31 cellular contexts compared by ENCODE assay signal in genomic region chr1:208928335-208928734, GRCh38.
"Had no signal": no experiment of that assay in that cellular context is flagged by ENCODE, and none has a peak within 500 bp of the region (broad histone marks: within the 10 kb centered on the region; RNA-seq: fewer than 3 reads in every experiment).

No MANE protein-coding gene starts in this region.

- H3K27ac Mint-ChIP-seq: activated CD4-positive, alpha-beta memory T cell treated with anti-CD3 and anti-CD28 coated beads for 36 hours; activated CD8-positive, alpha-beta memory T cell treated with anti-CD3 and anti-CD28 coated beads, Interleukin-2, amount 10 ng/mL, durations not matched to agents 7 days and 5 days; activated CD8-positive, alpha-beta T cell treated with anti-CD3 and anti-CD28 coated beads, Interleukin-2, amount 10 ng/mL, durations not matched to agents 7 days and 5 days; activated naive CD4-positive, alpha-beta T cell treated with anti-CD3 and anti-CD28 coated beads for 36 hours; activated naive CD4-positive, alpha-beta T cell treated with anti-CD3 and anti-CD28 coated beads, Interleukin-2, amount 50 U/mL, for 24 hours; activated naive CD8-positive, alpha-beta T cell treated with anti-CD3 and anti-CD28 coated beads for 36 hours; activated naive CD8-positive, alpha-beta T cell treated with anti-CD3 and anti-CD28 coated beads, Interleukin-2, amount 50 U/mL, for 24 hours; activated T-helper 1 cell treated with anti-CD3 and anti-CD28 coated beads, Interleukin-12 subunit alpha, Interleukin-12 subunit beta, Interleukin-2, Interleukin-4 antibody, amounts not matched to agents 30 ng/mL and 10 ng/mL and 1 ng/mL, durations not matched to agents 14 hours and 24 hours and 36 hours; activated T-helper 2 cell treated with anti-CD3 and anti-CD28 coated beads, Interferon-gamma antibody, Interleukin-2, Interleukin-4, amounts not matched to agents 10 μg/mL and 5 μg/mL and 100 μg/mL, durations not matched to agents 14 hours and 24 hours and 36 hours; effector memory CD8-positive, alpha-beta T cell; WTC11 had no signal

- H3K4me3 Mint-ChIP-seq: activated CD4-positive, alpha-beta memory T cell treated with anti-CD3 and anti-CD28 coated beads for 36 hours; activated CD8-positive, alpha-beta memory T cell treated with anti-CD3 and anti-CD28 coated beads, Interleukin-2, amount 10 ng/mL, durations not matched to agents 7 days and 5 days; activated CD8-positive, alpha-beta T cell treated with anti-CD3 and anti-CD28 coated beads, Interleukin-2, amount 10 ng/mL, durations not matched to agents 7 days and 5 days; activated naive CD4-positive, alpha-beta T cell treated with anti-CD3 and anti-CD28 coated beads for 36 hours; activated naive CD4-positive, alpha-beta T cell treated with anti-CD3 and anti-CD28 coated beads, Interleukin-2, amount 50 U/mL, for 24 hours; activated naive CD8-positive, alpha-beta T cell treated with anti-CD3 and anti-CD28 coated beads for 36 hours; activated naive CD8-positive, alpha-beta T cell treated with anti-CD3 and anti-CD28 coated beads, Interleukin-2, amount 50 U/mL, for 24 hours; activated T-helper 1 cell treated with anti-CD3 and anti-CD28 coated beads, Interleukin-12 subunit alpha, Interleukin-12 subunit beta, Interleukin-2, Interleukin-4 antibody, amounts not matched to agents 30 ng/mL and 10 ng/mL and 1 ng/mL, durations not matched to agents 14 hours and 24 hours and 36 hours; effector memory CD8-positive, alpha-beta T cell; WTC11 had no signal

- H3K4me3 ChIP-seq: adrenal gland, body of pancreas, esophagus squamous epithelium, gastrocnemius medialis, heart left ventricle had no signal

- H3K9me3 Mint-ChIP-seq: activated CD4-positive, alpha-beta memory T cell treated with anti-CD3 and anti-CD28 coated beads for 36 hours; activated naive CD4-positive, alpha-beta T cell treated with anti-CD3 and anti-CD28 coated beads for 36 hours; activated naive CD4-positive, alpha-beta T cell treated with anti-CD3 and anti-CD28 coated beads, Interleukin-2, amount 50 U/mL, for 24 hours; activated naive CD8-positive, alpha-beta T cell treated with anti-CD3 and anti-CD28 coated beads for 36 hours; activated T-helper 1 cell treated with anti-CD3 and anti-CD28 coated beads, Interleukin-12 subunit alpha, Interleukin-12 subunit beta, Interleukin-2, Interleukin-4 antibody, amounts not matched to agents 30 ng/mL and 10 ng/mL and 1 ng/mL, durations not matched to agents 14 hours and 24 hours and 36 hours; activated T-helper 2 cell treated with anti-CD3 and anti-CD28 coated beads, Interferon-gamma antibody, Interleukin-2, Interleukin-4, amounts not matched to agents 10 μg/mL and 5 μg/mL and 100 μg/mL, durations not matched to agents 14 hours and 24 hours and 36 hours had no signal

- FAIRE-seq: colon had no signal

- DNase-seq: activated CD4-positive, alpha-beta memory T cell treated with anti-CD3 and anti-CD28 coated beads for 36 hours; activated CD4-positive, alpha-beta T cell treated with anti-CD3 and anti-CD28 coated beads for 48 hours; activated CD8-positive, alpha-beta memory T cell treated with anti-CD3 and anti-CD28 coated beads, Interleukin-2, amount 10 ng/mL, durations not matched to agents 7 days and 5 days; activated CD8-positive, alpha-beta memory T cell treated with anti-CD3 and anti-CD28 coated beads, Interleukin-2, amount 50 U/mL, for 4 hours; activated CD8-positive, alpha-beta T cell treated with anti-CD3 and anti-CD28 coated beads, Interleukin-2, amount 10 ng/mL, durations not matched to agents 7 days and 5 days; activated effector memory CD4-positive, alpha-beta T cell treated with anti-CD3 and anti-CD28 coated beads, Interleukin-2, amount 50 U/mL, for 16 hours; activated naive CD4-positive, alpha-beta T cell treated with anti-CD3 and anti-CD28 coated beads for 36 hours; activated naive CD8-positive, alpha-beta T cell treated with anti-CD3 and anti-CD28 coated beads for 36 hours; activated naive CD8-positive, alpha-beta T cell treated with anti-CD3 and anti-CD28 coated beads, Interleukin-2, amount 50 U/mL, for 24 hours; activated T-cell treated with anti-CD3 and anti-CD28 coated beads, Interleukin-2, amount 50 U/mL, for 1 hour; activated T-cell treated with anti-CD3 and anti-CD28 coated beads, Interleukin-2, amount 50 U/mL, for 48 hours; adrenal gland; amygdala; aorta; body of pancreas; caudate nucleus; cortex of kidney; effector CD4-positive, alpha-beta T cell; effector memory CD8-positive, alpha-beta T cell; esophagus squamous epithelium; foreskin keratinocyte; gastrocnemius medialis; glutamatergic neuron; heart left ventricle; T-helper 2 cell had no signal

- H3K9me3 ChIP-seq: adrenal gland, body of pancreas, esophagus squamous epithelium, gastrocnemius medialis, heart left ventricle had no signal

- H3K27me3 Mint-ChIP-seq: activated CD8-positive, alpha-beta memory T cell treated with anti-CD3 and anti-CD28 coated beads, Interleukin-2, amount 10 ng/mL, durations not matched to agents 7 days and 5 days; effector memory CD8-positive, alpha-beta T cell had no signal

- H3K4me1 Mint-ChIP-seq: activated CD8-positive, alpha-beta memory T cell treated with anti-CD3 and anti-CD28 coated beads, Interleukin-2, amount 10 ng/mL, durations not matched to agents 7 days and 5 days; activated naive CD4-positive, alpha-beta T cell treated with anti-CD3 and anti-CD28 coated beads, Interleukin-2, amount 50 U/mL, for 24 hours; activated naive CD8-positive, alpha-beta T cell treated with anti-CD3 and anti-CD28 coated beads for 36 hours; activated naive CD8-positive, alpha-beta T cell treated with anti-CD3 and anti-CD28 coated beads, Interleukin-2, amount 50 U/mL, for 24 hours had no signal

- H3K27me3 ChIP-seq: adrenal gland, body of pancreas, esophagus squamous epithelium, foreskin keratinocyte, gastrocnemius medialis, heart left ventricle had no signal

- H3K36me3 Mint-ChIP-seq: activated CD4-positive, alpha-beta memory T cell treated with anti-CD3 and anti-CD28 coated beads for 36 hours; activated CD8-positive, alpha-beta memory T cell treated with anti-CD3 and anti-CD28 coated beads, Interleukin-2, amount 10 ng/mL, durations not matched to agents 7 days and 5 days; activated naive CD4-positive, alpha-beta T cell treated with anti-CD3 and anti-CD28 coated beads, Interleukin-2, amount 50 U/mL, for 24 hours; activated naive CD8-positive, alpha-beta T cell treated with anti-CD3 and anti-CD28 coated beads for 36 hours; WTC11 had no signal

- H3K27ac ChIP-seq: adrenal gland, body of pancreas, esophagus squamous epithelium, foreskin keratinocyte, gastrocnemius medialis, heart left ventricle, VCaP had no signal

- H3K4me1 ChIP-seq: adrenal gland, body of pancreas, gastrocnemius medialis, heart left ventricle had no signal

- H3K36me3 ChIP-seq: adrenal gland, esophagus squamous epithelium, gastrocnemius medialis, heart left ventricle had no signal
